9 cellular contexts compared by ENCODE assay signal in genomic region chr1:47435506-47436303, GRCh38. TPM values are rescaled to one million over a fixed set of nuclear protein-coding genes. Genes with fewer than 3 reads are reported as not detected.
DNase-seq lines count a peak whose midpoint lies in the region; ATAC-seq, FAIRE-seq and TF ChIP-seq lines count a peak whose summit lies in the region.
"Had no signal": no experiment of that assay in that cellular context is flagged by ENCODE, and none has a peak within 500 bp of the region (broad histone marks: within the 10 kb centered on the region; RNA-seq: fewer than 3 reads in every experiment).

No MANE protein-coding gene starts in this region.

- TF ChIP-seq CTCF in DOHH2 (IDR thresholded peaks at IDR 0.05; ENCODE audit: low read depth, low read length, poor library complexity, severe bottlenecking) (no peak), astrocyte (IDR thresholded peaks at IDR 0.05; ENCODE audit: insufficient read depth, low read depth, low read length) (no peak), nephron progenitor cell (IDR thresholded peaks at IDR 0.05) (no peak)

- H4K20me1 ChIP-seq in DOHH2 (ENCODE audit: control insufficient read depth, insufficient read depth, low read depth, low read length): peaks cover 18% of the 10 kb centered on the region; the same call in 1 of the 2 replicates
- H4K20me1 ChIP-seq in astrocyte (ENCODE audit: insufficient read depth, low read length): peaks cover 27% of the 10 kb centered on the region

- no peak for FAIRE-seq in astrocyte (lab: Jason Lieb, UNC)

- H3K79me2 ChIP-seq in DOHH2 (ENCODE audit: control insufficient read depth, low read length) (peaks cover 65% of the 10 kb centered on the region), astrocyte (ENCODE audit: insufficient read depth, low read length) (no peaks in the 10 kb centered on the region)

- H3K27ac Mint-ChIP-seq in astrocyte (ENCODE audit: unreplicated experiment) (peak overlapping the region; percentile 58), nephron progenitor cell (no peak overlapping the region)

- H3K36me3 ChIP-seq in DOHH2 (ENCODE audit: control insufficient read depth, low read length) (peaks cover 46% of the 10 kb centered on the region), KOPT-K1 (ENCODE audit: insufficient read depth, low read length) (peaks cover 46% of the 10 kb centered on the region), astrocyte (ENCODE audit: insufficient read depth, low read length) (no peaks in the 10 kb centered on the region)
- H3K36me3 ChIP-seq: stomach had no signal

- no peak overlapping the region for H3K4me3 Mint-ChIP-seq in astrocyte (ENCODE audit: unreplicated experiment)
- H3K4me3 Mint-ChIP-seq in nephron progenitor cell: peak overlapping the region; percentile 97

- no peak overlapping the region for H3K9ac ChIP-seq in astrocyte (ENCODE audit: low read length)

- H3K27ac ChIP-seq in DOHH2 (ENCODE audit: low read depth, low read length) (no peak overlapping the region), KOPT-K1 (ENCODE audit: low read depth, low read length, poor library complexity, severe bottlenecking) (peak overlapping the region; percentile 78), astrocyte (ENCODE audit: low read depth, low read length) (no peak overlapping the region), substantia nigra (ENCODE audit: low read depth, low read length, poor library complexity, severe bottlenecking) (no peak overlapping the region)

- H3K4me2 ChIP-seq in DOHH2 (ENCODE audit: low read length) (peak overlapping the region; percentile 88), astrocyte (ENCODE audit: low read length) (peak overlapping the region; percentile 85)

- no peak for DNase-seq in astrocyte (ENCODE audit: low read depth)
- no peak for DNase-seq in nephron progenitor cell
- no peak for DNase-seq in mesenteric fat pad (ENCODE audit: low spot score)
- DNase-seq in substantia nigra (lab: John Stamatoyannopoulos, UW): no peak

- H3K36me3 Mint-ChIP-seq in astrocyte (ENCODE audit: low read depth, unreplicated experiment) (peaks cover 3% of the 10 kb centered on the region), nephron progenitor cell (ENCODE audit: low read depth) (peaks cover 5% of the 10 kb centered on the region)

- no peaks in the 10 kb centered on the region for H3K9me2 ChIP-seq in DOHH2 (replicated peaks; ENCODE audit: control insufficient read depth, low read length)

- H3K4me3 ChIP-seq in DOHH2 (ENCODE audit: low read length) (peak overlapping the region; percentile 96), astrocyte (ENCODE audit: insufficient read depth, low read depth, low read length) (no peak overlapping the region)

- no peak overlapping the region for H2AFZ ChIP-seq in astrocyte (ENCODE audit: low read depth, low read length)

- H3K9me3 ChIP-seq in DOHH2 (ENCODE audit: control insufficient read depth, insufficient read depth, low read length) (no peaks in the 10 kb centered on the region), KOPT-K1 (ENCODE audit: insufficient read depth, low read length, poor library complexity, severe bottlenecking) (no peaks in the 10 kb centered on the region), astrocyte (ENCODE audit: insufficient read depth, low read depth, low read length) (no peaks in the 10 kb centered on the region)
- H3K9me3 ChIP-seq: stomach had no signal

- H3K4me1 ChIP-seq in DOHH2 (ENCODE audit: control insufficient read depth, low read length) (peaks cover 44% of the 10 kb centered on the region), astrocyte (ENCODE audit: insufficient read depth, low read length) (peaks cover 18% of the 10 kb centered on the region)

- H3K27me3 ChIP-seq in DOHH2 (ENCODE audit: control insufficient read depth, low read length): no peaks in the 10 kb centered on the region; the same call in 1 of the 2 replicates
- peaks cover 75% of the 10 kb centered on the region for H3K27me3 ChIP-seq in astrocyte (ENCODE audit: insufficient read depth, low read length)

- H3K27me3 Mint-ChIP-seq in astrocyte (ENCODE audit: low read depth, unreplicated experiment) (peaks cover 60% of the 10 kb centered on the region), nephron progenitor cell (ENCODE audit: low read depth, poor library complexity) (peaks cover 66% of the 10 kb centered on the region)

- no peaks in the 10 kb centered on the region for H3F3A ChIP-seq in DOHH2 (ENCODE audit: control insufficient read depth, insufficient read depth)

- H3K4me1 Mint-ChIP-seq in astrocyte (ENCODE audit: low read depth, unreplicated experiment) (peaks cover 12% of the 10 kb centered on the region), nephron progenitor cell (peaks cover 59% of the 10 kb centered on the region)

- H3K9me3 Mint-ChIP-seq in astrocyte (ENCODE audit: unreplicated experiment) (peaks cover 10% of the 10 kb centered on the region), nephron progenitor cell (no peaks in the 10 kb centered on the region)

- no peak for ATAC-seq in GM21390 (IDR thresholded peaks at IDR 0.05; ENCODE audit: unreplicated experiment)

RNA-seq across cellular contexts. Expression of gene FOXD2, which starts 2.1 kb away (rescaled TPM):
- total RNA-seq in astrocyte (0.07 TPM in 1 of 2 replicates, not detected in the other), mesenteric fat pad (0.13 TPM)

RNA-seq across cellular contexts. Expression of gene FOXE3, which starts 19.6 kb away (rescaled TPM):
- total RNA-seq in astrocyte (0.14 TPM in 1 of 2 replicates, not detected in the other), mesenteric fat pad (not detected)
- total RNA-seq: dermis microvascular lymphatic vessel endothelial cell, stomach had no signal
